ENCODE assay signal across 20 cellular contexts in genomic region chr5:36355513-36355912, GRCh38. TPM values are rescaled to one million over a fixed set of nuclear protein-coding genes. Genes with fewer than 3 reads are reported as not detected.
DNase-seq lines count a peak whose midpoint lies in the region; ATAC-seq and TF ChIP-seq lines count a peak whose summit lies in the region.
"Had no signal": no experiment of that assay in that cellular context is flagged by ENCODE, and none has a peak within 500 bp of the region (broad histone marks: within the 10 kb centered on the region; RNA-seq: fewer than 3 reads in every experiment).

No MANE protein-coding gene starts in this region.

- ATAC-seq in foreskin keratinocyte = peak; percentile 25
- ATAC-seq in stimulated activated naive B cell treated with anti-CD40 and anti-IgM and Interleukin-4, amounts not matched to agents 10 μg/mL and 1 μg/mL and 100 μg/mL, for 72 hours (replicated peaks) = no peak
- ATAC-seq in HG03095 (IDR thresholded peaks at IDR 0.05; ENCODE audit: unreplicated experiment) = no peak
- ATAC-seq: K562 had no signal

- H4K20me1 ChIP-seq in Karpas-422 (ENCODE audit: insufficient read depth, low read depth, low read length) = no peaks in the 10 kb centered on the region

- H3K4me2 ChIP-seq in Karpas-422 (ENCODE audit: low read depth, low read length, poor library complexity, severe bottlenecking) = no peak overlapping the region

- H3K4me1 ChIP-seq in Karpas-422 (ENCODE audit: low read length) = no peaks in the 10 kb centered on the region
- no peaks in the 10 kb centered on the region for H3K4me1 ChIP-seq in foreskin keratinocyte
- H3K4me1 ChIP-seq in suprapubic skin = peaks cover 6% of the 10 kb centered on the region
- H3K4me1 ChIP-seq: HAP-1 had no signal

- H3K36me3 ChIP-seq in Karpas-422 (ENCODE audit: insufficient read depth, low read length) (no peaks in the 10 kb centered on the region), suprapubic skin (no peaks in the 10 kb centered on the region)
- H3K36me3 ChIP-seq: HAP-1 had no signal

- H3K4me1 Mint-ChIP-seq in activated CD4-positive, alpha-beta T cell treated with anti-CD3 and anti-CD28 coated beads, Interleukin-2, amount 10 ng/mL, durations not matched to agents 24 days and 14 days = peaks cover 6% of the 10 kb centered on the region
- peaks cover 0 to 6% of the 10 kb centered on the region in 2 donors for H3K4me1 Mint-ChIP-seq in stimulated activated naive B cell treated with anti-CD40 and anti-IgM and Interleukin-4, amounts not matched to agents 10 μg/mL and 1 μg/mL and 100 μg/mL, for 72 hours

- peaks cover 8% of the 10 kb centered on the region for H3K27me3 Mint-ChIP-seq in activated CD4-positive, alpha-beta T cell treated with anti-CD3 and anti-CD28 coated beads, Interleukin-2, amount 10 ng/mL, durations not matched to agents 24 days and 14 days
- no peaks in the 10 kb centered on the region for H3K27me3 Mint-ChIP-seq in stimulated activated naive B cell treated with anti-CD40 and anti-IgM and Interleukin-4, amounts not matched to agents 10 μg/mL and 1 μg/mL and 100 μg/mL, for 72 hours

- no peak overlapping the region for H3K27ac Mint-ChIP-seq in activated CD4-positive, alpha-beta T cell treated with anti-CD3 and anti-CD28 coated beads, Interleukin-2, amount 10 ng/mL, durations not matched to agents 24 days and 14 days
- no peak overlapping the region for H3K27ac Mint-ChIP-seq in stimulated activated naive B cell treated with anti-CD40 and anti-IgM and Interleukin-4, amounts not matched to agents 10 μg/mL and 1 μg/mL and 100 μg/mL, for 72 hours
- H3K27ac Mint-ChIP-seq: CD4-positive, alpha-beta T cell; HFFc6 had no signal

- H3K79me2 ChIP-seq in Karpas-422 (ENCODE audit: low read length) = no peaks in the 10 kb centered on the region

- no peaks in the 10 kb centered on the region for H3K36me3 Mint-ChIP-seq in activated CD4-positive, alpha-beta T cell treated with anti-CD3 and anti-CD28 coated beads, Interleukin-2, amount 10 ng/mL, durations not matched to agents 24 days and 14 days (ENCODE audit: low read depth)
- H3K36me3 Mint-ChIP-seq in stimulated activated naive B cell treated with anti-CD40 and anti-IgM and Interleukin-4, amounts not matched to agents 10 μg/mL and 1 μg/mL and 100 μg/mL, for 72 hours = no peaks in the 10 kb centered on the region

- no peak for TF ChIP-seq CTCF in foreskin keratinocyte (conservative IDR thresholded peaks at IDR 0.05)
- TF ChIP-seq CTCF in suprapubic skin (IDR thresholded peaks at IDR 0.05) = no peak

- peak; percentile 20 for DNase-seq in activated CD4-positive, alpha-beta T cell treated with anti-CD3 and anti-CD28 coated beads, Interleukin-2, amount 10 ng/mL, durations not matched to agents 24 days and 14 days
- DNase-seq in activated CD4-positive, alpha-beta T cell treated with anti-CD3 and anti-CD28 coated beads, Interleukin-2, amount 50 U/mL, for 48 hours = no peak
- DNase-seq in Karpas-422 (peak; percentile 1), foreskin keratinocyte (peak in 1 of 2 donors; percentile 15), suprapubic skin (ENCODE audit: low spot score in 2 of 2) (no peak)
- DNase-seq in stimulated activated naive B cell treated with anti-CD40 and anti-IgM and Interleukin-4, amounts not matched to agents 10 μg/mL and 1 μg/mL and 100 μg/mL, for 72 hours = no peak
- DNase-seq: 8988T; AML-193; C1 segment of cervical spinal cord; Calu3; CD4-positive, alpha-beta T cell; DMS 273 treated with DMSO at 0.1 percent for 48 hours; DMS79 treated with DMSO at 0.1 percent for 48 hours; EL; GDM1; HFFc6 had no signal

- WGBS in suprapubic skin = 95% methylated on average over 1 of the region's 1 CpG

- H2AFZ ChIP-seq in Karpas-422 (ENCODE audit: low read length) = no peak overlapping the region

- no peak for TF ChIP-seq POLR2A in suprapubic skin (IDR thresholded peaks at IDR 0.05)

- H3K9me3 Mint-ChIP-seq in activated CD4-positive, alpha-beta T cell treated with anti-CD3 and anti-CD28 coated beads, Interleukin-2, amount 10 ng/mL, durations not matched to agents 24 days and 14 days = no peaks in the 10 kb centered on the region
- H3K9me3 Mint-ChIP-seq in stimulated activated naive B cell treated with anti-CD40 and anti-IgM and Interleukin-4, amounts not matched to agents 10 μg/mL and 1 μg/mL and 100 μg/mL, for 72 hours = peaks cover 0 to 1% of the 10 kb centered on the region in 2 donors
- H3K9me3 Mint-ChIP-seq: CD4-positive, alpha-beta T cell; HFFc6 had no signal

- intact Hi-C loops in activated CD4-positive, alpha-beta T cell treated with anti-CD3 and anti-CD28 coated beads, Interleukin-2, amount 10 ng/mL, durations not matched to agents 24 days and 14 days (cut with micrococcal nuclease) = no loop called here

- TF ChIP-seq EP300 in suprapubic skin (IDR thresholded peaks at IDR 0.05) = no peak

- H3K27ac ChIP-seq in Karpas-422 (ENCODE audit: low read length) = no peak overlapping the region
- H3K27ac ChIP-seq in foreskin keratinocyte = no peak overlapping the region
- no peak overlapping the region for H3K27ac ChIP-seq in suprapubic skin

- H3K4me3 ChIP-seq in Karpas-422 (ENCODE audit: low read length) = no peak overlapping the region
- H3K4me3 ChIP-seq in suprapubic skin = no peak overlapping the region
- H3K4me3 ChIP-seq: HAP-1, K562 had no signal

- no peak overlapping the region for H3K4me3 Mint-ChIP-seq in activated CD4-positive, alpha-beta T cell treated with anti-CD3 and anti-CD28 coated beads, Interleukin-2, amount 10 ng/mL, durations not matched to agents 24 days and 14 days
- H3K4me3 Mint-ChIP-seq in stimulated activated naive B cell treated with anti-CD40 and anti-IgM and Interleukin-4, amounts not matched to agents 10 μg/mL and 1 μg/mL and 100 μg/mL, for 72 hours = no peak overlapping the region
- H3K4me3 Mint-ChIP-seq: CD4-positive, alpha-beta T cell; HFFc6 had no signal

- no peaks in the 10 kb centered on the region for H3K9me2 ChIP-seq in Karpas-422 (replicated peaks; ENCODE audit: insufficient read depth, low read length)

- H3K9me3 ChIP-seq in Karpas-422 (ENCODE audit: low read length) (no peaks in the 10 kb centered on the region), suprapubic skin (no peaks in the 10 kb centered on the region)
- H3K9me3 ChIP-seq: HAP-1 had no signal

- H3K9ac ChIP-seq in Karpas-422 (ENCODE audit: low read length) = no peak overlapping the region

- H3K27me3 ChIP-seq in Karpas-422 (ENCODE audit: low read length) (no peaks in the 10 kb centered on the region), foreskin keratinocyte (no peaks in the 10 kb centered on the region), suprapubic skin (peaks cover 2% of the 10 kb centered on the region)

RNA-seq across cellular contexts. Expression of gene RANBP3L, which starts 53.8 kb away (rescaled TPM):
- not detected in 2 replicates for total RNA-seq in activated CD4-positive, alpha-beta T cell treated with anti-CD3 and anti-CD28 coated beads, Interleukin-2, amount 10 ng/mL, durations not matched to agents 24 days and 14 days
- total RNA-seq in Karpas-422 (2014; rRNA removed; shearing (Covaris generic); ENCODE audit: low replicate concordance) = 0.18 and 0.22 TPM in 2 replicates
- total RNA-seq in foreskin keratinocyte (not detected in 2 replicates), suprapubic skin (1 to 10 TPM in 3 of 4 donors, under 1 TPM in 1; 0.95 to 2.8 (median 1.5) TPM)
- not detected in 2 replicates for polyA plus RNA-seq in foreskin keratinocyte
- total RNA-seq: Calu3; CD4-positive, alpha-beta T cell; H1; HFFc6; K562 had no signal
- polyA plus RNA-seq: H1 had no signal

Comparison
In these comparisons a context has a peak if more than half of its experiments do, and no peak if none do; other contexts are left out.
1. DNase-seq: peak in activated CD4-positive, alpha-beta T cell treated with anti-CD3 and anti-CD28 coated beads, Interleukin-2, amount 10 ng/mL, durations not matched to agents 24 days and 14 days (single experiment) and Karpas-422 (single experiment); none in activated CD4-positive, alpha-beta T cell treated with anti-CD3 and anti-CD28 coated beads, Interleukin-2, amount 50 U/mL, for 48 hours (0 of 2), stimulated activated naive B cell treated with anti-CD40 and anti-IgM and Interleukin-4, amounts not matched to agents 10 μg/mL and 1 μg/mL and 100 μg/mL, for 72 hours (single experiment) and suprapubic skin (0 of 2).